In genomic region chr7:100400656-100401055, GRCh38 we compare ENCODE assay signal across 8 cellular contexts. TPM values are rescaled to one million over a fixed set of nuclear protein-coding genes. Genes with fewer than 3 reads are reported as not detected.
DNase-seq lines count a peak whose midpoint lies in the region; ATAC-seq and TF ChIP-seq lines count a peak whose summit lies in the region.
"Had no signal": no experiment of that assay in that cellular context is flagged by ENCODE, and none has a peak within 500 bp of the region (broad histone marks: within the 10 kb centered on the region; RNA-seq: fewer than 3 reads in every experiment).

No MANE protein-coding gene starts in this region.

- no peak overlapping the region for H2AFZ ChIP-seq in IMR-90 (replicated peaks; ENCODE audit: low read length, poor library complexity)

- H2AK9ac ChIP-seq in IMR-90 (replicated peaks; ENCODE audit: low read depth, low read length, poor library complexity) = no peak overlapping the region

- no peak overlapping the region for H3K9ac ChIP-seq in IMR-90 (ENCODE audit: low read depth, low read length)

- no peak overlapping the region for H4K5ac ChIP-seq in IMR-90 (ENCODE audit: low read depth, low read length)

- POLR2A ChIA-PET in IMR-90 (lab: Charles Lee; ENCODE audit: unreplicated experiment) = no interaction called here

- H3K9me3 ChIP-seq in IMR-90 (ENCODE audit: control insufficient read depth, insufficient read depth, low read length) = no peaks in the 10 kb centered on the region
- H3K9me3 ChIP-seq: adrenal gland had no signal

- ATAC-seq in IMR-90 (ENCODE audit: low read depth) (peak; percentile 35; the same call in 1 of the 2 replicates), GM21717 (IDR thresholded peaks at IDR 0.05; ENCODE audit: unreplicated experiment) (no peak), GM21528 (IDR thresholded peaks at IDR 0.05; ENCODE audit: low FRiP score, unreplicated experiment) (no peak)
- ATAC-seq in activated naive CD8-positive, alpha-beta T cell treated with anti-CD3 and anti-CD28 coated beads, Interleukin-2, amount 50 U/mL, for 24 hours = no peak

- BruUV-seq in IMR-90 (replicated peaks; lab: Mats Ljungman, UMichigan) = no TSS peak

- no peak overlapping the region for H3K4me3 ChIP-seq in IMR-90 (ENCODE audit: insufficient read depth, low read depth, low read length)
- H3K4me3 ChIP-seq: adrenal gland had no signal

- H3K4me2 ChIP-seq in IMR-90 (ENCODE audit: low read depth, low read length) = no peak overlapping the region

- H2BK5ac ChIP-seq in IMR-90 (ENCODE audit: low read depth, low read length, poor library complexity, severe bottlenecking) = no peak overlapping the region

- dilution Hi-C loops in IMR-90 (cut with HindIII; ENCODE audit: low sequenced_read_pairs, unreplicated experiment) = no loop called here

- WGBS in IMR-90 (ENCODE audit: extremely low coverage in 2 of 2, insufficient read length in 1 of 2), 2 experiments = 76% methylated on average over 2 of the region's 11 CpGs; no CpG with 5 or more reads in 1 of the 2 experiments

- peaks cover 6% of the 10 kb centered on the region for H3K27me3 Mint-ChIP-seq in activated naive CD8-positive, alpha-beta T cell treated with anti-CD3 and anti-CD28 coated beads, Interleukin-2, amount 50 U/mL, for 24 hours

- no peak overlapping the region for H3K18ac ChIP-seq in IMR-90 (ENCODE audit: low read depth, low read length)

- no peaks in the 10 kb centered on the region; the same call in 1 of the 2 replicates for H3K9me1 ChIP-seq in IMR-90 (ENCODE audit: insufficient read depth, low read length)

- in situ Hi-C loops in G401 (cut with HindIII; ENCODE audit: low sequenced_read_pairs) = no loop called here
- in situ Hi-C loops in IMR-90 (cut with MboI; ENCODE audit: low sequenced_read_pairs) = no loop called here

- H3K4me1 Mint-ChIP-seq in activated naive CD8-positive, alpha-beta T cell treated with anti-CD3 and anti-CD28 coated beads, Interleukin-2, amount 50 U/mL, for 24 hours = peaks cover 26% of the 10 kb centered on the region

- no peaks in the 10 kb centered on the region for H3K79me1 ChIP-seq in IMR-90 (ENCODE audit: low read depth in 1 of 2, low read length in 2 of 2)

- H3K56ac ChIP-seq in IMR-90 (ENCODE audit: extremely low read depth, insufficient read depth, low read length) = no peak overlapping the region

- no peaks in the 10 kb centered on the region for H3K9me3 Mint-ChIP-seq in activated naive CD8-positive, alpha-beta T cell treated with anti-CD3 and anti-CD28 coated beads, Interleukin-2, amount 50 U/mL, for 24 hours

- intact Hi-C loops in IMR-90 (cut with micrococcal nuclease) = no loop called here

- H2BK120ac ChIP-seq in IMR-90 (ENCODE audit: low read depth, low read length) = no peak overlapping the region

- peak; percentile 79 for DNase-seq in G401 (ENCODE audit: low spot score)
- DNase-seq in IMR-90 = no peak
- DNase-seq in activated naive CD8-positive, alpha-beta T cell treated with anti-CD3 and anti-CD28 coated beads, Interleukin-2, amount 50 U/mL, for 24 hours = peak; percentile 10
- DNase-seq in lung microvascular endothelial cell (ENCODE audit: low read depth in 2 of 2) = peak; percentile 26 to 58
- no peak for DNase-seq in H4 (ENCODE audit: low spot score)

- H4K8ac ChIP-seq in IMR-90 (ENCODE audit: low read depth in 2 of 2, low read length in 2 of 2) = no peak overlapping the region

- no peak overlapping the region for H4K91ac ChIP-seq in IMR-90 (ENCODE audit: insufficient read depth, low read depth, low read length)

- no peaks in the 10 kb centered on the region for H3K4me1 ChIP-seq in IMR-90 (ENCODE audit: control insufficient read depth, insufficient read depth, low read length)

- peaks cover 50% of the 10 kb centered on the region for H3K27me3 ChIP-seq in IMR-90 (ENCODE audit: control insufficient read depth, insufficient read depth, low read length)
- H3K27me3 ChIP-seq: adrenal gland had no signal

- CTCF ChIA-PET in IMR-90 (lab: Yijun Ruan, JAX) = no interaction called here

- no peak for TF ChIP-seq POLR2A in IMR-90 (IDR thresholded peaks at IDR 0.05; ENCODE audit: low read depth, low read length)

- H3K4me3 Mint-ChIP-seq in activated naive CD8-positive, alpha-beta T cell treated with anti-CD3 and anti-CD28 coated beads, Interleukin-2, amount 50 U/mL, for 24 hours = no peak overlapping the region

- H3K4ac ChIP-seq in IMR-90 (ENCODE audit: low read depth, low read length) = no peak overlapping the region

- no peak overlapping the region for H2BK15ac ChIP-seq in IMR-90 (ENCODE audit: low read depth, low read length)

- H2AK5ac ChIP-seq in IMR-90 (ENCODE audit: low read depth, low read length) = no peak overlapping the region

- peak; percentile 23; the same call in 1 of the 2 replicates for TF ChIP-seq RAD21 in IMR-90 (IDR thresholded peaks at IDR 0.05; ENCODE audit: low read length)

- H2BK20ac ChIP-seq in IMR-90 (ENCODE audit: low read depth, low read length) = no peak overlapping the region

- no peak overlapping the region for H3K14ac ChIP-seq in IMR-90 (replicated peaks; ENCODE audit: low read depth, low read length)

- no peaks in the 10 kb centered on the region for H4K20me1 ChIP-seq in IMR-90 (ENCODE audit: insufficient read depth, low read length)

- H3K36me3 ChIP-seq in IMR-90 (ENCODE audit: control insufficient read depth, insufficient read depth, low read length) = no peaks in the 10 kb centered on the region
- H3K36me3 ChIP-seq: adrenal gland had no signal

- no peak overlapping the region for H3K27ac Mint-ChIP-seq in activated naive CD8-positive, alpha-beta T cell treated with anti-CD3 and anti-CD28 coated beads, Interleukin-2, amount 50 U/mL, for 24 hours

- peak; percentile 20; the same call in 1 of the 2 replicates for TF ChIP-seq CTCF in IMR-90 (conservative IDR thresholded peaks at IDR 0.05; ENCODE audit: low read depth, low read length)

- H3K27ac ChIP-seq in IMR-90 (ENCODE audit: insufficient read depth, low read length) = no peak overlapping the region

- no peaks in the 10 kb centered on the region for H3K36me3 Mint-ChIP-seq in activated naive CD8-positive, alpha-beta T cell treated with anti-CD3 and anti-CD28 coated beads, Interleukin-2, amount 50 U/mL, for 24 hours (ENCODE audit: low read depth)

- H3K23ac ChIP-seq in IMR-90 (ENCODE audit: low read depth, low read length) = no peak overlapping the region

TF ChIP-seq in IMR-90, 13 proteins besides CTCF, POLR2A, EP300 and RAD21:
- TF ChIP-seq MXI1 (IDR thresholded peaks at IDR 0.05; ENCODE audit: borderline replicate concordance, low read depth, low read length) (no peak), NFE2L2 (IDR thresholded peaks at IDR 0.05; ENCODE audit: low read depth, low read length) (no peak), CEBPB (IDR thresholded peaks at IDR 0.05; ENCODE audit: low read depth, low read length) (no peak)

RNA-seq across cellular contexts. Expression of gene PILRA, which starts 27.4 kb away (rescaled TPM):
- 1.6 TPM in 1 of 2 replicates, not detected in the other for total RNA-seq in G401 (2014; rRNA removed; shearing (Covaris generic))
- total RNA-seq in IMR-90 (2012; rRNA removed) = not detected in 2 replicates
- 0.13 and 0.56 TPM in 2 replicates for polyA plus RNA-seq in IMR-90 (2012; rRNA removed)
- 0.29 TPM in 1 of 2 replicates, not detected in the other for polyA plus RNA-seq in IMR-90 (2012; cell fraction: cytosol; rRNA removed)
- 3.6 and 4.6 TPM in 2 replicates for polyA plus RNA-seq in IMR-90 (2012; cell fraction: nucleus; rRNA removed; ENCODE audit: low replicate concordance)
- 0.20 and 0.22 TPM in 2 replicates for total RNA-seq in lung microvascular endothelial cell
- total RNA-seq in H4 (2014; rRNA removed; shearing (Covaris generic)) = 0.54 TPM in 1 of 2 replicates, not detected in the other

RNA-seq across cellular contexts. Expression of gene ZCWPW1, which starts 27.8 kb away (rescaled TPM):
- total RNA-seq in G401 (2014; rRNA removed; shearing (Covaris generic)) = 0.54 and 0.62 TPM in 2 replicates
- total RNA-seq in IMR-90 (2012; rRNA removed) (0.56 and 0.72 TPM in 2 replicates), lung microvascular endothelial cell (0.44 and 0.79 TPM in 2 replicates)
- 0.76 and 1.3 TPM in 2 replicates for polyA plus RNA-seq in IMR-90 (2012; rRNA removed)
- polyA plus RNA-seq in IMR-90 (2012; cell fraction: cytosol; rRNA removed) = 0.37 and 0.51 TPM in 2 replicates
- polyA plus RNA-seq in IMR-90 (2012; cell fraction: nucleus; rRNA removed; ENCODE audit: low replicate concordance) = 1.3 and 2.5 TPM in 2 replicates
- total RNA-seq in H4 (2014; rRNA removed; shearing (Covaris generic)) = 1.9 and 2.2 TPM in 2 replicates

RNA-seq across cellular contexts. Expression of gene MEPCE, which starts 29.0 kb away (rescaled TPM):
- 42.5 and 57.7 TPM in 2 replicates for total RNA-seq in G401 (2014; rRNA removed; shearing (Covaris generic))
- total RNA-seq in IMR-90 (2012; rRNA removed) = 20.3 and 22.9 TPM in 2 replicates
- polyA plus RNA-seq in IMR-90 (2012; rRNA removed) = 17.6 and 18.2 TPM in 2 replicates
- 13.7 and 14.6 TPM in 2 replicates for polyA plus RNA-seq in IMR-90 (2012; cell fraction: cytosol; rRNA removed)
- 23.5 and 26.5 TPM in 2 replicates for polyA plus RNA-seq in IMR-90 (2012; cell fraction: nucleus; rRNA removed; ENCODE audit: low replicate concordance)
- 25.1 and 40.5 TPM in 2 replicates for total RNA-seq in lung microvascular endothelial cell
- 25.8 and 28.5 TPM in 2 replicates for total RNA-seq in H4 (2014; rRNA removed; shearing (Covaris generic))

RNA-seq across cellular contexts. Expression of gene PPP1R35, which starts 35.6 kb away (rescaled TPM):
- total RNA-seq in G401 (2014; rRNA removed; shearing (Covaris generic)) = 56.1 and 59.4 TPM in 2 replicates
- total RNA-seq in IMR-90 (2012; rRNA removed) (5.6 and 7.8 TPM in 2 replicates), lung microvascular endothelial cell (8.1 and 11.3 TPM in 2 replicates)
- polyA plus RNA-seq in IMR-90 (2012; rRNA removed) = 25.5 and 36.7 TPM in 2 replicates
- 19.4 and 32.1 TPM in 2 replicates for polyA plus RNA-seq in IMR-90 (2012; cell fraction: cytosol; rRNA removed)
- 103 and 138 TPM in 2 replicates for polyA plus RNA-seq in IMR-90 (2012; cell fraction: nucleus; rRNA removed; ENCODE audit: low replicate concordance)
- total RNA-seq in H4 (2014; rRNA removed; shearing (Covaris generic)) = 22.6 and 31.5 TPM in 2 replicates

RNA-seq across cellular contexts. Expression of gene PILRB, which starts 42.7 kb away (rescaled TPM):
- total RNA-seq in G401 (2014; rRNA removed; shearing (Covaris generic)) = 14.7 and 21.5 TPM in 2 replicates
- total RNA-seq in IMR-90 (2012; rRNA removed) = 3.3 and 3.4 TPM in 2 replicates
- polyA plus RNA-seq in IMR-90 (2012; rRNA removed) = 22.1 and 22.2 TPM in 2 replicates
- 7.7 TPM in 2 replicates for polyA plus RNA-seq in IMR-90 (2012; cell fraction: cytosol; rRNA removed)
- 142 and 264 TPM in 2 replicates for polyA plus RNA-seq in IMR-90 (2012; cell fraction: nucleus; rRNA removed; ENCODE audit: low replicate concordance)
- 5.2 and 21.6 TPM in 2 replicates for total RNA-seq in lung microvascular endothelial cell
- total RNA-seq in H4 (2014; rRNA removed; shearing (Covaris generic)) = 4.4 and 4.6 TPM in 2 replicates

Comparison
In these comparisons a context has a peak if more than half of its experiments do, and no peak if none do; other contexts are left out.
1. DNase-seq: peak in G401 (single experiment), activated naive CD8-positive, alpha-beta T cell treated with anti-CD3 and anti-CD28 coated beads, Interleukin-2, amount 50 U/mL, for 24 hours (single experiment) and lung microvascular endothelial cell (2 of 2); none in IMR-90 (single experiment) and H4 (single experiment).